ENCODE assay signal across 1 cellular context in genomic region chr13:50125556-50126377, GRCh38.
TF ChIP-seq lines count a peak whose summit lies in the region.

No MANE protein-coding gene starts in this region.

TF ChIP-seq in HepG2, 621 proteins besides CTCF, POLR2A, EP300 and RAD21 (continued from another document and continues in another):
- peak; percentile 91 for TF ChIP-seq ZNF687 (CRISPR knock-in tag; IDR thresholded peaks at IDR 0.05)
- TF ChIP-seq ZNF790 (CRISPR knock-in tag; IDR thresholded peaks at IDR 0.05; ENCODE audit: borderline replicate concordance): peak; percentile 54; the same call in 1 of the 2 replicates
- TF ChIP-seq ZKSCAN8 (CRISPR knock-in tag; IDR thresholded peaks at IDR 0.05; ENCODE audit: borderline replicate concordance): no peak
- TF ChIP-seq ZNF792 (CRISPR knock-in tag; IDR thresholded peaks at IDR 0.05): peak; percentile 71; the same call in 1 of the 2 replicates
- TF ChIP-seq USF2 (IDR thresholded peaks at IDR 0.05; ENCODE audit: low read depth, low read length): peak; percentile 71
- TF ChIP-seq USF2 (CRISPR knock-in tag; IDR thresholded peaks at IDR 0.05; ENCODE audit: borderline replicate concordance): no peak; the same call in none of the 2 replicates
- TF ChIP-seq POLR2G (IDR thresholded peaks at IDR 0.05; ENCODE audit: low read depth, low read length): peak; percentile 67; the same call in 1 of the 2 replicates
- TF ChIP-seq ZNF263 (CRISPR knock-in tag; IDR thresholded peaks at IDR 0.05): no peak; the same call in none of the 2 replicates
- TF ChIP-seq KDM5A (IDR thresholded peaks at IDR 0.05; ENCODE audit: borderline replicate concordance, low read length): no peak
- TF ChIP-seq ZNF326 (CRISPR knock-in tag; IDR thresholded peaks at IDR 0.05; ENCODE audit: borderline replicate concordance): no peak
- no peak for TF ChIP-seq SNAPC4 (CRISPR knock-in tag; IDR thresholded peaks at IDR 0.05)
- peak; percentile 30; the same call in 1 of the 2 replicates for TF ChIP-seq POLR2AphosphoS5 (IDR thresholded peaks at IDR 0.05; ENCODE audit: low read depth, low read length)
- peak; percentile 80 for TF ChIP-seq ZNF407 (CRISPR knock-in tag; IDR thresholded peaks at IDR 0.05; ENCODE audit: not compliant biosample characterization)
- TF ChIP-seq NFYC (CRISPR knock-in tag; IDR thresholded peaks at IDR 0.05): peak; percentile 8; the same call in 1 of the 2 replicates
- TF ChIP-seq ZNF784 (CRISPR knock-in tag; IDR thresholded peaks at IDR 0.05; ENCODE audit: borderline replicate concordance): no peak; the same call in 1 of the 2 replicates
- peak; percentile 68; the same call in 1 of the 2 replicates for TF ChIP-seq HOXA5 (CRISPR knock-in tag; IDR thresholded peaks at IDR 0.05)
- 0 out of 2 replicates have a peak, but pooled peaks have one; percentile 65 for TF ChIP-seq REXO4 (CRISPR knock-in tag; IDR thresholded peaks at IDR 0.05; ENCODE audit: borderline replicate concordance)
- TF ChIP-seq ZNF639 (CRISPR knock-in tag; conservative IDR thresholded peaks at IDR 0.05): 0 out of 2 replicates have a peak, but pooled peaks have one; percentile 25
- no peak for TF ChIP-seq DDIT3 (CRISPR knock-in tag; IDR thresholded peaks at IDR 0.05)
- no peak for TF ChIP-seq SMAD9 (CRISPR knock-in tag; IDR thresholded peaks at IDR 0.05)
- no peak for TF ChIP-seq THAP11 (CRISPR knock-in tag; IDR thresholded peaks at IDR 0.05)
- no peak for TF ChIP-seq EZH2 (conservative IDR thresholded peaks at IDR 0.05; ENCODE audit: low read depth, low read length)
- TF ChIP-seq PRMT3 (CRISPR knock-in tag; IDR thresholded peaks at IDR 0.05; ENCODE audit: borderline replicate concordance, low read depth): no peak
- TF ChIP-seq ZKSCAN1 (IDR thresholded peaks at IDR 0.05; ENCODE audit: low read length): no peak
- TF ChIP-seq LRRFIP1 (CRISPR knock-in tag; conservative IDR thresholded peaks at IDR 0.05): no peak
